10 cellular contexts compared by ENCODE assay signal in the genomic region with DNA sequence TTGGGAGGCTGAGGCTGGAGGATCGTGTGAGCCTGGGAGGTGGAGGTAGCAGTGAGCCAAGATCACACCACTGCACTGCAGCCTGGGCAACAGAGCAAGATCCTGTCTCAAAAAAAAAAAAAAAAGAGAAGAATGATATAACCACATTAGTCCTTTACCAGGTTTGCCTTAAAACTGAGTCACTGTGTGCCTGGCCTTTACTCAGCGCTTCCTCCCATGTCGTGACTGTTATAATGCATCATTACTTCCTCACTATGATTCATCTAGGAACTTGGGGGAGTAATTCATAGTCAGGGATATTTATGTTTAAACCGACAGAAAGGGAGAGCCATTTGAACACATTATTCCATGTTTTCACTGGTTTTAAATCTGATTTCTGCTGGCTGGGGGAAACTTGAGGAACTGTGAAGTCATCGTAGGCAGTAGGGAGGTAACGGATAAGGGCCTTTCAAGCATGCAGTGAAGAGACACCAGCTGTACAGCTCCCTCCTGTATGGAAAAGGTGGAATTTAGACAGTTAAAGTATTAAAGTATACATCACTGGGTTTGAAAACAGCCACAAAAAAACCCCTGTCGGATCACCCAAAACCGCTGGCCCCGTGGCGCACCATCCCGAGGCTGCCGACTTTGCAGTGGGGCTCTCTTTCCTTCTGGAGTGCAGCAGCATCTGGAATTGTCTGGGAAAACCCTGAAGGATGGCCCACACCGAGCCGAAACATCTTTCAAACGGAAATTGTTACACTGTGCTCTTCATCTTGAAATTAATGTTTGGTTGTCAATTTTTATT.
DNase-seq lines count a peak whose midpoint lies in the region; ATAC-seq and TF ChIP-seq lines count a peak whose summit lies in the region.
"Had no signal": no experiment of that assay in that cellular context is flagged by ENCODE, and none has a peak within 500 bp of the region (broad histone marks: within the 10 kb centered on the region; RNA-seq: fewer than 3 reads in every experiment).

No MANE protein-coding gene starts in this region.

- H4K20me1 ChIP-seq in SK-N-SH (ENCODE audit: insufficient read depth) = no peaks in the 10 kb centered on the region

- TF ChIP-seq EP300 in SK-N-SH (IDR thresholded peaks at IDR 0.05; ENCODE audit: borderline replicate concordance in 1 of 2, low read depth in 1 of 2, low read length in 1 of 2) = peak in 1 of 2 experiments; percentile 15; a peak in 1 of 4 replicates

- WGBS in SK-N-SH (ENCODE audit: low lambda C conversion rate) = 64% methylated on average over 15 of the region's 15 CpGs

- TF ChIP-seq CTCF in SK-N-SH (IDR thresholded peaks at IDR 0.05) (no peak), fibroblast of the aortic adventitia (IDR thresholded peaks at IDR 0.05; ENCODE audit: insufficient read depth, low read length) (no peak)

- H3K4me3 ChIP-seq in SK-N-SH (ENCODE audit: low read depth in 2 of 2, low read length in 1 of 2) (peak overlapping the region in 1 of 2 experiments; percentile 5; a peak in 1 of 4 replicates), fibroblast of the aortic adventitia (ENCODE audit: low read depth, low read length) (no peak overlapping the region)
- H3K4me3 ChIP-seq: pancreas had no signal

- no peaks in the 10 kb centered on the region for H3K9me2 ChIP-seq in SK-N-SH

- H3K79me2 ChIP-seq in SK-N-SH (ENCODE audit: insufficient read depth) = no peaks in the 10 kb centered on the region

- ATAC-seq in HG02763 (IDR thresholded peaks at IDR 0.05; ENCODE audit: unreplicated experiment) (no peak), GM18520 (IDR thresholded peaks at IDR 0.05; ENCODE audit: unreplicated experiment) (no peak), GM21360 (IDR thresholded peaks at IDR 0.05; ENCODE audit: unreplicated experiment) (no peak)

- H3K4me1 ChIP-seq in SK-N-SH (ENCODE audit: control insufficient read depth in 1 of 2, insufficient read depth in 2 of 2, low read depth in 1 of 2, low read length in 1 of 2) = peaks cover 20 to 22% of the 10 kb centered on the region in 2 experiments
- H3K4me1 ChIP-seq: pancreas had no signal

- no peaks in the 10 kb centered on the region for H3K9me3 ChIP-seq in SK-N-SH
- H3K9me3 ChIP-seq: pancreas had no signal

- no peaks in the 10 kb centered on the region for H3K27me3 ChIP-seq in SK-N-SH (ENCODE audit: insufficient read depth)
- H3K27me3 ChIP-seq: pancreas had no signal

- H3K4me2 ChIP-seq in SK-N-SH = peak overlapping the region; percentile 4; the same call in 1 of the 2 replicates

- H2AFZ ChIP-seq in SK-N-SH (ENCODE audit: low read depth) = peak overlapping the region; percentile 1; the same call in 1 of the 2 replicates

- peak overlapping the region; percentile 67 to 81; a peak in 3 of 4 replicates for H3K27ac ChIP-seq in SK-N-SH (ENCODE audit: low read depth in 2 of 2, low read length in 1 of 2)
- H3K27ac ChIP-seq: pancreas had no signal

- POLR2A ChIA-PET in SK-N-SH (lab: Yijun Ruan, JAX) = no interaction called here

- peak overlapping the region; percentile 1; the same call in 1 of the 2 replicates for H3K9ac ChIP-seq in SK-N-SH

- no peaks in the 10 kb centered on the region for H3K36me3 ChIP-seq in SK-N-SH (replicated peaks in 1 of 2; ENCODE audit: control insufficient read depth in 1 of 2, insufficient read depth in 2 of 2, low read length in 1 of 2)
- H3K36me3 ChIP-seq: pancreas had no signal

- no peak for TF ChIP-seq RAD21 in SK-N-SH (IDR thresholded peaks at IDR 0.05; ENCODE audit: low read length)

- CTCF ChIA-PET in SK-N-SH (lab: Yijun Ruan, JAX) = interaction anchor here (0.7 to 3.1 kb wide), 4 partner anchors 11 to 283 kb away, joined by 3 to 28 read pairs (median 5); no protein-coding TSS in a partner anchor

- DNase-seq in A172 (ENCODE audit: low spot score) = peak; percentile 82
- DNase-seq in GM03348 (ENCODE audit: low spot score) = peak; percentile 91
- no peak for DNase-seq in SK-N-SH
- peak; percentile 90 for DNase-seq in fibroblast of the aortic adventitia (ENCODE audit: low read depth)
- no peak for DNase-seq in NCI-H146 (lab: John Stamatoyannopoulos, UW)
- DNase-seq: NCI-H1436 treated with DMSO at 0.1 percent for 48 hours had no signal

- peaks cover 10% of the 10 kb centered on the region for H3F3A ChIP-seq in SK-N-SH (replicated peaks; ENCODE audit: insufficient read depth)

TF ChIP-seq in SK-N-SH, 30 proteins besides CTCF, POLR2A, EP300 and RAD21 (continues in another document):
- TF ChIP-seq POLR2AphosphoS5 (IDR thresholded peaks at IDR 0.05; ENCODE audit: low read depth, low read length) (peak; percentile 27; the same call in 1 of the 2 replicates), RFX5 (IDR thresholded peaks at IDR 0.05; ENCODE audit: low read length) (no peak), MXI1 (IDR thresholded peaks at IDR 0.05; ENCODE audit: low read depth, low read length) (no peak), YY1 (IDR thresholded peaks at IDR 0.05; ENCODE audit: low read depth) (no peak), SIN3A (IDR thresholded peaks at IDR 0.05; ENCODE audit: borderline replicate concordance, low read depth, low read length) (no peak), RCOR1 (IDR thresholded peaks at IDR 0.05; ENCODE audit: low read length) (no peak), TEAD4 (IDR thresholded peaks at IDR 0.05; ENCODE audit: borderline replicate concordance, insufficient read depth) (no peak), NFIC (IDR thresholded peaks at IDR 0.05; ENCODE audit: borderline replicate concordance) (no peak), TCF12 (IDR thresholded peaks at IDR 0.05) (peak; percentile 34; the same call in 1 of the 2 replicates), ZBTB33 (IDR thresholded peaks at IDR 0.05; ENCODE audit: borderline replicate concordance, low read depth) (no peak), ELF1 (IDR thresholded peaks at IDR 0.05) (no peak), PBX3 (IDR thresholded peaks at IDR 0.05) (no peak), GABPA (IDR thresholded peaks at IDR 0.05; ENCODE audit: low read depth) (no peak), GATA2 (CRISPR knock-in tag; IDR thresholded peaks at IDR 0.05) (no peak), FOXM1 (IDR thresholded peaks at IDR 0.05; ENCODE audit: low read depth) (peak; percentile 76), MAX (IDR thresholded peaks at IDR 0.05; ENCODE audit: low read depth) (0 out of 2 replicates have a peak, but pooled peaks have one; percentile 32), EZH2phosphoT487 (IDR thresholded peaks at IDR 0.05; ENCODE audit: borderline replicate concordance, low read depth) (no peak), CHD2 (IDR thresholded peaks at IDR 0.05; ENCODE audit: low read length, partially characterized antibody) (no peak)
- TF ChIP-seq, protein P1, sequence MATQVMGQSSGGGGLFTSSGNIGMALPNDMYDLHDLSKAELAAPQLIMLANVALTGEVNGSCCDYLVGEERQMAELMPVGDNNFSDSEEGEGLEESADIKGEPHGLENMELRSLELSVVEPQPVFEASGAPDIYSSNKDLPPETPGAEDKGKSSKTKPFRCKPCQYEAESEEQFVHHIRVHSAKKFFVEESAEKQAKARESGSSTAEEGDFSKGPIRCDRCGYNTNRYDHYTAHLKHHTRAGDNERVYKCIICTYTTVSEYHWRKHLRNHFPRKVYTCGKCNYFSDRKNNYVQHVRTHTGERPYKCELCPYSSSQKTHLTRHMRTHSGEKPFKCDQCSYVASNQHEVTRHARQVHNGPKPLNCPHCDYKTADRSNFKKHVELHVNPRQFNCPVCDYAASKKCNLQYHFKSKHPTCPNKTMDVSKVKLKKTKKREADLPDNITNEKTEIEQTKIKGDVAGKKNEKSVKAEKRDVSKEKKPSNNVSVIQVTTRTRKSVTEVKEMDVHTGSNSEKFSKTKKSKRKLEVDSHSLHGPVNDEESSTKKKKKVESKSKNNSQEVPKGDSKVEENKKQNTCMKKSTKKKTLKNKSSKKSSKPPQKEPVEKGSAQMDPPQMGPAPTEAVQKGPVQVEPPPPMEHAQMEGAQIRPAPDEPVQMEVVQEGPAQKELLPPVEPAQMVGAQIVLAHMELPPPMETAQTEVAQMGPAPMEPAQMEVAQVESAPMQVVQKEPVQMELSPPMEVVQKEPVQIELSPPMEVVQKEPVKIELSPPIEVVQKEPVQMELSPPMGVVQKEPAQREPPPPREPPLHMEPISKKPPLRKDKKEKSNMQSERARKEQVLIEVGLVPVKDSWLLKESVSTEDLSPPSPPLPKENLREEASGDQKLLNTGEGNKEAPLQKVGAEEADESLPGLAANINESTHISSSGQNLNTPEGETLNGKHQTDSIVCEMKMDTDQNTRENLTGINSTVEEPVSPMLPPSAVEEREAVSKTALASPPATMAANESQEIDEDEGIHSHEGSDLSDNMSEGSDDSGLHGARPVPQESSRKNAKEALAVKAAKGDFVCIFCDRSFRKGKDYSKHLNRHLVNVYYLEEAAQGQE (IDR thresholded peaks at IDR 0.05; ENCODE audit: low read depth, low read length) = no peak

Comparison
In these comparisons a context has a peak if more than half of its experiments do, and no peak if none do; other contexts are left out.
1. DNase-seq: peak in A172 (single experiment), GM03348 (single experiment) and fibroblast of the aortic adventitia (single experiment); none in SK-N-SH (single experiment) and NCI-H146 (single experiment).